Comparison of ENCODE assay signal across 8 cellular contexts in the genomic region with DNA sequence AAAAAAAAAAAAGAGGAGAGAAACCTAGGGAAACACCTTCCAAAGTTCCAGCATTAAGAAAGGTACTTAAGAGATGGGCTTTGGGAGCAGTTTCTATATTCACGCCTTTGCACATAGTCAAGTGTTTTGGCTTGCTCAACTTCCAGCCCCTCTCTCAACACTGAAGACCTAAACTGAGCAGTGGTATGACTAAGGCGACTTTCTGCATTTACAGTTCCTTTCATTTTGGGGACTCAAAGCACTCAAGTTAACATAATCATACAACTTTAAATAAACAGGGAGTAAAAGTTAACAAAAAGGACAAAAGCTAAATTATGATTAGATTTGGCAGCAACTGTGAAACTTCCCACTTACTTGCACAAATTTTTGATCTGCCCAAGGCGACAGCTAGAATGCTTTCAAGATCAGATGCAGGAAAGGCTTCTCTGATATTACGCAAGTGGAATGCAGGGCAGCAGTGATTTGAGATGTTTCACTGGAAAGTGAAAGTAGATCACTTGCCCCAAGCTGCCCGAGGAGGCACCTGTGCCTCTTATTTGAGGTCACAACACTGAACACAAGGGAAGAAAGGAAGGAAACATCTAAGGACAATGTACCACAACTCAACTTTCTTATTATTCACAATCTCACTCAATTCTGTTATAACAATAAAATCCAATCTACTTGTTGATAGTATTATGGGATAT.
DNase-seq lines count a peak whose midpoint lies in the region; ATAC-seq and TF ChIP-seq lines count a peak whose summit lies in the region.

No MANE protein-coding gene starts in this region.

- peak; percentile 64 for ATAC-seq in HG03342 (IDR thresholded peaks at IDR 0.05; ENCODE audit: unreplicated experiment)
- peak; percentile 56 to 63 for ATAC-seq in activated T-cell treated with anti-CD3 and anti-CD28 coated beads, Interleukin-2, amount 50 U/mL, for 72 hours (replicated peaks in 1 of 2)

- TF ChIP-seq EP300 in ovary (IDR thresholded peaks at IDR 0.05): no peak

- no peaks in the 10 kb centered on the region for H3K36me3 Mint-ChIP-seq in activated T-cell treated with anti-CD3 and anti-CD28 coated beads, Interleukin-2, amount 50 U/mL, for 72 hours (ENCODE audit: insufficient read depth in 2 of 2)

- H3K27ac Mint-ChIP-seq in activated T-cell treated with anti-CD3 and anti-CD28 coated beads, Interleukin-2, amount 50 U/mL, for 72 hours: no peak overlapping the region

- intact Hi-C loops in ovary (cut with DNase I): loop anchor here in 2 of 4 donors (10.0 kb wide), 2 partner anchors 290 to 300 kb away; no protein-coding TSS in a partner anchor

- TF ChIP-seq POLR2A in ovary (IDR thresholded peaks at IDR 0.05): no peak

- 70 to 74% (median 74%) methylated on average over 5 of the region's 5 CpGs for WGBS in ovary, 3 donors

- DNase-seq in COR-L47 (lab: John Stamatoyannopoulos, UW) (peak; percentile 22), medulla oblongata (ENCODE audit: extremely low spot score) (peak; percentile 79), NCI-H1436 (lab: John Stamatoyannopoulos, UW) (no peak), ovary (no peak), NCI-H1092 (lab: John Stamatoyannopoulos, UW) (no peak), WERI-Rb-1 (no peak)
- DNase-seq in activated T-cell treated with anti-CD3 and anti-CD28 coated beads, Interleukin-2, amount 50 U/mL, for 72 hours: peak; percentile 6 to 10

- H3K27me3 Mint-ChIP-seq in activated T-cell treated with anti-CD3 and anti-CD28 coated beads, Interleukin-2, amount 50 U/mL, for 72 hours (ENCODE audit: low read depth): peaks cover 7% of the 10 kb centered on the region

- no peaks in the 10 kb centered on the region for H3K4me1 ChIP-seq in ovary (ENCODE audit: insufficient read depth)

- peaks cover 12% of the 10 kb centered on the region for H3K4me1 Mint-ChIP-seq in activated T-cell treated with anti-CD3 and anti-CD28 coated beads, Interleukin-2, amount 50 U/mL, for 72 hours (ENCODE audit: low read depth)

- TF ChIP-seq CTCF in ovary (IDR thresholded peaks at IDR 0.05): no peak
- TF ChIP-seq CTCF in WERI-Rb-1 (IDR thresholded peaks at IDR 0.05; ENCODE audit: low read depth, low read length): no peak

- H3K9me3 Mint-ChIP-seq in activated T-cell treated with anti-CD3 and anti-CD28 coated beads, Interleukin-2, amount 50 U/mL, for 72 hours: no peaks in the 10 kb centered on the region

- H3K27ac ChIP-seq in ovary (no peak overlapping the region), WERI-Rb-1 (no peak overlapping the region)

- H3K4me3 ChIP-seq in ovary: no peak overlapping the region
- no peak overlapping the region for H3K4me3 ChIP-seq in WERI-Rb-1 (ENCODE audit: low read depth, low read length)

- H3K36me3 ChIP-seq in ovary: no peaks in the 10 kb centered on the region
- H3K36me3 ChIP-seq in WERI-Rb-1: no peaks in the 10 kb centered on the region

- H3K4me3 Mint-ChIP-seq in activated T-cell treated with anti-CD3 and anti-CD28 coated beads, Interleukin-2, amount 50 U/mL, for 72 hours: peak overlapping the region; percentile 25 to 33

- H3K27me3 ChIP-seq in ovary (no peaks in the 10 kb centered on the region), WERI-Rb-1 (ENCODE audit: insufficient read depth, low read depth, severe bottlenecking) (no peaks in the 10 kb centered on the region)

- H3K9me3 ChIP-seq in ovary: no peaks in the 10 kb centered on the region
- H3K9me3 ChIP-seq in WERI-Rb-1 (ENCODE audit: severe bottlenecking): no peaks in the 10 kb centered on the region

Comparison
In these comparisons a context has a peak if more than half of its experiments do, and no peak if none do; other contexts are left out.
1. DNase-seq: peak in COR-L47 (single experiment), activated T-cell treated with anti-CD3 and anti-CD28 coated beads, Interleukin-2, amount 50 U/mL, for 72 hours (2 of 2) and medulla oblongata (single experiment); none in NCI-H1436 (single experiment), ovary (0 of 5), NCI-H1092 (single experiment) and WERI-Rb-1 (single experiment).